In the genomic region with DNA sequence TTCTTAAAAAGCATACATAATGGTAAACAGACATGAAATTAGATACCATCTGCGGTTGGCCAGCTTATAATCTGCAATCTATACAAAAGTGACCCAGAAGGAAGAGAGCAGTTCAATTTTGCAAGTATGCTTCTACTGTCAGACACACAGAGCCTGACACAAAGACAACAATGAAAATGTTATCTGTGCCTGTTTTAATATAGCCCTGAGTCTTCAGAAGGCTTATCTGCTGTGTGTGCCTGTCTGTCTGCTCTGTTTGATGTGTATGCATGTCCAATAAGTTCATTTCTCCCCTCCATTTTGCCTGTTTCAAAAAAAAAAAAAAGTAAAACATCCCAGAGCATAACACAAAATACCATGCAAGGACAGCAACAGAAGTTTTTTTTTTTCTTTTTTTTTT, we compare ENCODE assay signal across 1 cellular context.
TF ChIP-seq lines count a peak whose summit lies in the region.

No MANE protein-coding gene starts in this region.

TF ChIP-seq in SK-N-SH treated with all-trans-retinoic acid at 6 μM for 48 hours, 23 proteins besides CTCF, POLR2A, EP300 and RAD21 (continued from another document):
- TF ChIP-seq, protein P1, sequence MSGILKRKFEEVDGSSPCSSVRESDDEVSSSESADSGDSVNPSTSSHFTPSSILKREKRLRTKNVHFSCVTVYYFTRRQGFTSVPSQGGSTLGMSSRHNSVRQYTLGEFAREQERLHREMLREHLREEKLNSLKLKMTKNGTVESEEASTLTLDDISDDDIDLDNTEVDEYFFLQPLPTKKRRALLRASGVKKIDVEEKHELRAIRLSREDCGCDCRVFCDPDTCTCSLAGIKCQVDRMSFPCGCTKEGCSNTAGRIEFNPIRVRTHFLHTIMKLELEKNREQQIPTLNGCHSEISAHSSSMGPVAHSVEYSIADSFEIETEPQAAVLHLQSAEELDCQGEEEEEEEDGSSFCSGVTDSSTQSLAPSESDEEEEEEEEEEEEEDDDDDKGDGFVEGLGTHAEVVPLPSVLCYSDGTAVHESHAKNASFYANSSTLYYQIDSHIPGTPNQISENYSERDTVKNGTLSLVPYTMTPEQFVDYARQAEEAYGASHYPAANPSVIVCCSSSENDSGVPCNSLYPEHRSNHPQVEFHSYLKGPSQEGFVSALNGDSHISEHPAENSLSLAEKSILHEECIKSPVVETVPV (CRISPR knock-in tag; IDR thresholded peaks at IDR 0.05), result no peak
- TF ChIP-seq, protein P2, sequence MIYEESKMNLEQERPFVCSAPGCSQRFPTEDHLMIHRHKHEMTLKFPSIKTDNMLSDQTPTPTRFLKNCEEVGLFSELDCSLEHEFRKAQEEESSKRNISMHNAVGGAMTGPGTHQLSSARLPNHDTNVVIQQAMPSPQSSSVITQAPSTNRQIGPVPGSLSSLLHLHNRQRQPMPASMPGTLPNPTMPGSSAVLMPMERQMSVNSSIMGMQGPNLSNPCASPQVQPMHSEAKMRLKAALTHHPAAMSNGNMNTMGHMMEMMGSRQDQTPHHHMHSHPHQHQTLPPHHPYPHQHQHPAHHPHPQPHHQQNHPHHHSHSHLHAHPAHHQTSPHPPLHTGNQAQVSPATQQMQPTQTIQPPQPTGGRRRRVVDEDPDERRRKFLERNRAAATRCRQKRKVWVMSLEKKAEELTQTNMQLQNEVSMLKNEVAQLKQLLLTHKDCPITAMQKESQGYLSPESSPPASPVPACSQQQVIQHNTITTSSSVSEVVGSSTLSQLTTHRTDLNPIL (CRISPR knock-in tag; IDR thresholded peaks at IDR 0.05; ENCODE audit: low read depth), result no peak
- TF ChIP-seq TOX (CRISPR knock-in tag; IDR thresholded peaks at IDR 0.05; ENCODE audit: borderline replicate concordance) (no peak), BACH2 (CRISPR knock-in tag; IDR thresholded peaks at IDR 0.05; ENCODE audit: borderline replicate concordance) (no peak), SNAI2 (CRISPR knock-in tag; IDR thresholded peaks at IDR 0.05) (no peak), ESRRG (CRISPR knock-in tag; IDR thresholded peaks at IDR 0.05) (no peak), OSR1 (CRISPR knock-in tag; IDR thresholded peaks at IDR 0.05) (no peak), GLIS3 (CRISPR knock-in tag; IDR thresholded peaks at IDR 0.05) (no peak)
TF ChIP-seq in SK-N-SH treated with all-trans-retinoic acid at 6 μM for 48 hours: peak in this region for 0.
